Comparison of ENCODE assay signal across 7 cellular contexts in genomic region chr1:159349374-159349773, GRCh38. TPM values are rescaled to one million over a fixed set of nuclear protein-coding genes. Genes with fewer than 3 reads are reported as not detected.
"Had no signal": no experiment of that assay in that cellular context is flagged by ENCODE, and none has a peak within 500 bp of the region (broad histone marks: within the 10 kb centered on the region; RNA-seq: fewer than 3 reads in every experiment).

No MANE protein-coding gene starts in this region.

RNA-seq across cellular contexts. Expression of gene FCER1A, which starts 47.2 kb away (rescaled TPM):
- total RNA-seq: GM23248, GM23338, H1, H4, H7, H9, HFFc6 had no signal
- polyA plus RNA-seq: GM23248, GM23338, H1 had no signal
